ENCODE assay signal across 35 cellular contexts in genomic region chr6:138018297-138018696, GRCh38.
"Had no signal": no experiment of that assay in that cellular context is flagged by ENCODE, and none has a peak within 500 bp of the region (broad histone marks: within the 10 kb centered on the region; RNA-seq: fewer than 3 reads in every experiment).

No MANE protein-coding gene starts in this region.

- DNase-seq: Karpas-422, Kasumi-1, MG63, MM.1S, MV-4-11, NCI-H1048, NCI-H1092, NCI-H1092 treated with DMSO at 0.1 percent for 48 hours, NCI-H1105, NCI-H1105 treated with DMSO at 0.1 percent for 48 hours, NCI-H1417, NCI-H1417 treated with DMSO at 0.1 percent for 48 hours, NCI-H1436, NCI-H1436 treated with DMSO at 0.1 percent for 48 hours, NCI-H146, NCI-H1694, NCI-H1694 treated with DMSO at 0.1 percent for 48 hours, NCI-H187, NCI-H187 treated with DMSO at 0.1 percent for 48 hours, NCI-H1930, NCI-H2029, NCI-H2029 treated with DMSO at 0.1 percent for 48 hours, NCI-H2081, NCI-H2081 treated with DMSO at 0.1 percent for 48 hours, NCI-H2107, NCI-H2171, NCI-H2171 treated with DMSO at 0.1 percent for 48 hours, NCI-H2227 treated with DMSO at 0.1 percent for 48 hours, NCI-H226, NCI-H345, NCI-H446, NCI-H446 treated with DMSO at 0.1 percent for 48 hours, NCI-H510A, NCI-H510A treated with DMSO at 0.1 percent for 48 hours, NCI-H524 had no signal

- H3K36me3 ChIP-seq: MG63 had no signal

- H3K4me3 ChIP-seq: MG63 had no signal

- H3K27me3 ChIP-seq: MG63 had no signal
